1 cellular context compared by ENCODE assay signal in genomic region chr10:132185601-132186487, GRCh38.
TF ChIP-seq lines count a peak whose summit lies in the region.

No MANE protein-coding gene starts in this region.

TF ChIP-seq in HepG2, 621 proteins besides CTCF, POLR2A, EP300 and RAD21 (continued from another document):
- TF ChIP-seq PATZ1 (CRISPR knock-in tag; IDR thresholded peaks at IDR 0.05) (0 out of 2 replicates have a peak, but pooled peaks have one; percentile 25), KAT8 (CRISPR knock-in tag; IDR thresholded peaks at IDR 0.05) (no peak), KDM2A (CRISPR knock-in tag; IDR thresholded peaks at IDR 0.05; ENCODE audit: borderline replicate concordance, low read depth) (peak; percentile 68; the same call in 1 of the 2 replicates), THYN1 (CRISPR knock-in tag; IDR thresholded peaks at IDR 0.05; ENCODE audit: borderline replicate concordance, low read depth) (no peak), ZNF598 (CRISPR knock-in tag; IDR thresholded peaks at IDR 0.05; ENCODE audit: borderline replicate concordance) (no peak), ZNF713 (CRISPR knock-in tag; IDR thresholded peaks at IDR 0.05) (no peak), ZNF274 (CRISPR knock-in tag; IDR thresholded peaks at IDR 0.05) (0 out of 2 replicates have a peak, but pooled peaks have one; percentile 42), SOX13 (IDR thresholded peaks at IDR 0.05) (no peak), SOX13 (CRISPR knock-in tag; conservative IDR thresholded peaks at IDR 0.05 in 1 of 2, IDR thresholded peaks at IDR 0.05 in 1 of 2) (no peak), XBP1 (CRISPR knock-in tag; IDR thresholded peaks at IDR 0.05) (no peak), CREB3 (CRISPR knock-in tag; IDR thresholded peaks at IDR 0.05) (no peak), REXO4 (CRISPR knock-in tag; IDR thresholded peaks at IDR 0.05; ENCODE audit: borderline replicate concordance) (no peak), MIXL1 (CRISPR knock-in tag; IDR thresholded peaks at IDR 0.05) (no peak), ZNF639 (CRISPR knock-in tag; conservative IDR thresholded peaks at IDR 0.05) (no peak), TP53 (CRISPR knock-in tag; conservative IDR thresholded peaks at IDR 0.05) (no peak), ZNF766 (CRISPR knock-in tag; IDR thresholded peaks at IDR 0.05; ENCODE audit: borderline replicate concordance) (no peak)
- TF ChIP-seq, protein P1, sequence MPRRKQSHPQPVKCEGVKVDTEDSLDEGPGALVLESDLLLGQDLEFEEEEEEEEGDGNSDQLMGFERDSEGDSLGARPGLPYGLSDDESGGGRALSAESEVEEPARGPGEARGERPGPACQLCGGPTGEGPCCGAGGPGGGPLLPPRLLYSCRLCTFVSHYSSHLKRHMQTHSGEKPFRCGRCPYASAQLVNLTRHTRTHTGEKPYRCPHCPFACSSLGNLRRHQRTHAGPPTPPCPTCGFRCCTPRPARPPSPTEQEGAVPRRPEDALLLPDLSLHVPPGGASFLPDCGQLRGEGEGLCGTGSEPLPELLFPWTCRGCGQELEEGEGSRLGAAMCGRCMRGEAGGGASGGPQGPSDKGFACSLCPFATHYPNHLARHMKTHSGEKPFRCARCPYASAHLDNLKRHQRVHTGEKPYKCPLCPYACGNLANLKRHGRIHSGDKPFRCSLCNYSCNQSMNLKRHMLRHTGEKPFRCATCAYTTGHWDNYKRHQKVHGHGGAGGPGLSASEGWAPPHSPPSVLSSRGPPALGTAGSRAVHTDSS (CRISPR knock-in tag; conservative IDR thresholded peaks at IDR 0.05), result no peak
- TF ChIP-seq, protein P2, sequence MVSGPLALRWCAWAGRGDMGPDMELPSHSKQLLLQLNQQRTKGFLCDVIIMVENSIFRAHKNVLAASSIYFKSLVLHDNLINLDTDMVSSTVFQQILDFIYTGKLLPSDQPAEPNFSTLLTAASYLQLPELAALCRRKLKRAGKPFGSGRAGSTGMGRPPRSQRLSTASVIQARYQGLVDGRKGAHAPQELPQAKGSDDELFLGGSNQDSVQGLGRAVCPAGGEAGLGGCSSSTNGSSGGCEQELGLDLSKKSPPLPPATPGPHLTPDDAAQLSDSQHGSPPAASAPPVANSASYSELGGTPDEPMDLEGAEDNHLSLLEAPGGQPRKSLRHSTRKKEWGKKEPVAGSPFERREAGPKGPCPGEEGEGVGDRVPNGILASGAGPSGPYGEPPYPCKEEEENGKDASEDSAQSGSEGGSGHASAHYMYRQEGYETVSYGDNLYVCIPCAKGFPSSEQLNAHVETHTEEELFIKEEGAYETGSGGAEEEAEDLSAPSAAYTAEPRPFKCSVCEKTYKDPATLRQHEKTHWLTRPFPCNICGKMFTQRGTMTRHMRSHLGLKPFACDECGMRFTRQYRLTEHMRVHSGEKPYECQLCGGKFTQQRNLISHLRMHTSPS (CRISPR knock-in tag; IDR thresholded peaks at IDR 0.05; ENCODE audit: low read depth), result no peak
- TF ChIP-seq, protein P3, sequence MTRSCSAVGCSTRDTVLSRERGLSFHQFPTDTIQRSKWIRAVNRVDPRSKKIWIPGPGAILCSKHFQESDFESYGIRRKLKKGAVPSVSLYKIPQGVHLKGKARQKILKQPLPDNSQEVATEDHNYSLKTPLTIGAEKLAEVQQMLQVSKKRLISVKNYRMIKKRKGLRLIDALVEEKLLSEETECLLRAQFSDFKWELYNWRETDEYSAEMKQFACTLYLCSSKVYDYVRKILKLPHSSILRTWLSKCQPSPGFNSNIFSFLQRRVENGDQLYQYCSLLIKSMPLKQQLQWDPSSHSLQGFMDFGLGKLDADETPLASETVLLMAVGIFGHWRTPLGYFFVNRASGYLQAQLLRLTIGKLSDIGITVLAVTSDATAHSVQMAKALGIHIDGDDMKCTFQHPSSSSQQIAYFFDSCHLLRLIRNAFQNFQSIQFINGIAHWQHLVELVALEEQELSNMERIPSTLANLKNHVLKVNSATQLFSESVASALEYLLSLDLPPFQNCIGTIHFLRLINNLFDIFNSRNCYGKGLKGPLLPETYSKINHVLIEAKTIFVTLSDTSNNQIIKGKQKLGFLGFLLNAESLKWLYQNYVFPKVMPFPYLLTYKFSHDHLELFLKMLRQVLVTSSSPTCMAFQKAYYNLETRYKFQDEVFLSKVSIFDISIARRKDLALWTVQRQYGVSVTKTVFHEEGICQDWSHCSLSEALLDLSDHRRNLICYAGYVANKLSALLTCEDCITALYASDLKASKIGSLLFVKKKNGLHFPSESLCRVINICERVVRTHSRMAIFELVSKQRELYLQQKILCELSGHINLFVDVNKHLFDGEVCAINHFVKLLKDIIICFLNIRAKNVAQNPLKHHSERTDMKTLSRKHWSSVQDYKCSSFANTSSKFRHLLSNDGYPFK (CRISPR knock-in tag; IDR thresholded peaks at IDR 0.05; ENCODE audit: borderline replicate concordance), result no peak
